In genomic region chr2:98514879-98515570, GRCh38 we compare ENCODE assay signal across 8 cellular contexts.
DNase-seq lines count a peak whose midpoint lies in the region; ATAC-seq and TF ChIP-seq lines count a peak whose summit lies in the region.

No MANE protein-coding gene starts in this region.

- H3K9me3 Mint-ChIP-seq in activated CD8-positive, alpha-beta memory T cell treated with anti-CD3 and anti-CD28 coated beads, Interleukin-2, amount 10 ng/mL, durations not matched to agents 7 days and 5 days (ENCODE audit: low read depth) = no peaks in the 10 kb centered on the region
- no peaks in the 10 kb centered on the region for H3K9me3 Mint-ChIP-seq in stimulated activated naive B cell treated with anti-CD40 and anti-IgM and Interleukin-4, amounts not matched to agents 10 μg/mL and 1 μg/mL and 100 μg/mL, for 72 hours

- no peak for TF ChIP-seq POLR2A in erythroblast (IDR thresholded peaks at IDR 0.05; ENCODE audit: low read length)

- H3K27me3 Mint-ChIP-seq in activated CD8-positive, alpha-beta memory T cell treated with anti-CD3 and anti-CD28 coated beads, Interleukin-2, amount 10 ng/mL, durations not matched to agents 7 days and 5 days = no peaks in the 10 kb centered on the region
- H3K27me3 Mint-ChIP-seq in stimulated activated naive B cell treated with anti-CD40 and anti-IgM and Interleukin-4, amounts not matched to agents 10 μg/mL and 1 μg/mL and 100 μg/mL, for 72 hours = no peaks in the 10 kb centered on the region

- H3K27ac Mint-ChIP-seq in activated CD8-positive, alpha-beta memory T cell treated with anti-CD3 and anti-CD28 coated beads, Interleukin-2, amount 10 ng/mL, durations not matched to agents 7 days and 5 days = peak overlapping the region; percentile 53
- peak overlapping the region; percentile 62 for H3K27ac Mint-ChIP-seq in stimulated activated naive B cell treated with anti-CD40 and anti-IgM and Interleukin-4, amounts not matched to agents 10 μg/mL and 1 μg/mL and 100 μg/mL, for 72 hours

- ATAC-seq in activated CD8-positive, alpha-beta memory T cell treated with anti-CD3 and anti-CD28 coated beads, Interleukin-2, amount 10 ng/mL, durations not matched to agents 7 days and 5 days = peak; percentile 75
- peak in 1 of 2 donors; percentile 61 for ATAC-seq in stimulated activated naive B cell treated with anti-CD40 and anti-IgM and Interleukin-4, amounts not matched to agents 10 μg/mL and 1 μg/mL and 100 μg/mL, for 72 hours (replicated peaks)
- ATAC-seq in HG03045 (IDR thresholded peaks at IDR 0.05; ENCODE audit: unreplicated experiment) (no peak), HG03025 (IDR thresholded peaks at IDR 0.05; ENCODE audit: low FRiP score, unreplicated experiment) (no peak), GM18873 (IDR thresholded peaks at IDR 0.05; ENCODE audit: low FRiP score, unreplicated experiment) (no peak)

- peak; percentile 53 for DNase-seq in activated CD8-positive, alpha-beta memory T cell treated with anti-CD3 and anti-CD28 coated beads, Interleukin-2, amount 10 ng/mL, durations not matched to agents 7 days and 5 days
- no peak for DNase-seq in activated CD8-positive, alpha-beta memory T cell treated with anti-CD3 and anti-CD28 coated beads, Interleukin-2, amount 50 U/mL, for 4 hours
- peak; percentile 64 for DNase-seq in OCI-M1 (lab: John Stamatoyannopoulos, UW)
- peak; percentile 62 to 72 for DNase-seq in erythroblast (lab: John Stamatoyannopoulos, UW)
- no peak for DNase-seq in stimulated activated naive B cell treated with anti-CD40 and anti-IgM and Interleukin-4, amounts not matched to agents 10 μg/mL and 1 μg/mL and 100 μg/mL, for 72 hours

- peaks cover 13% of the 10 kb centered on the region for H3K36me3 Mint-ChIP-seq in activated CD8-positive, alpha-beta memory T cell treated with anti-CD3 and anti-CD28 coated beads, Interleukin-2, amount 10 ng/mL, durations not matched to agents 7 days and 5 days
- peaks cover 2 to 5% of the 10 kb centered on the region in 2 donors for H3K36me3 Mint-ChIP-seq in stimulated activated naive B cell treated with anti-CD40 and anti-IgM and Interleukin-4, amounts not matched to agents 10 μg/mL and 1 μg/mL and 100 μg/mL, for 72 hours

- H3K4me3 Mint-ChIP-seq in activated CD8-positive, alpha-beta memory T cell treated with anti-CD3 and anti-CD28 coated beads, Interleukin-2, amount 10 ng/mL, durations not matched to agents 7 days and 5 days = no peak overlapping the region
- no peak overlapping the region for H3K4me3 Mint-ChIP-seq in stimulated activated naive B cell treated with anti-CD40 and anti-IgM and Interleukin-4, amounts not matched to agents 10 μg/mL and 1 μg/mL and 100 μg/mL, for 72 hours

- CTCF ChIA-PET in activated CD8-positive, alpha-beta memory T cell treated with anti-CD3 and anti-CD28 coated beads, Interleukin-2, amount 10 ng/mL, durations not matched to agents 7 days and 5 days (lab: Charles Lee) = interaction anchor here (1.0 to 2.0 kb wide), 8 partner anchors 7 to 102 kb away, joined by 3 to 6 read pairs (median 4); no protein-coding TSS in a partner anchor

- H3K4me1 Mint-ChIP-seq in activated CD8-positive, alpha-beta memory T cell treated with anti-CD3 and anti-CD28 coated beads, Interleukin-2, amount 10 ng/mL, durations not matched to agents 7 days and 5 days = peaks cover 78% of the 10 kb centered on the region
- H3K4me1 Mint-ChIP-seq in stimulated activated naive B cell treated with anti-CD40 and anti-IgM and Interleukin-4, amounts not matched to agents 10 μg/mL and 1 μg/mL and 100 μg/mL, for 72 hours = peaks cover 17 to 32% of the 10 kb centered on the region in 2 donors

Comparison
In these comparisons a context has a peak if more than half of its experiments do, and no peak if none do; other contexts are left out.
1. DNase-seq: peak in activated CD8-positive, alpha-beta memory T cell treated with anti-CD3 and anti-CD28 coated beads, Interleukin-2, amount 10 ng/mL, durations not matched to agents 7 days and 5 days (single experiment), OCI-M1 (single experiment) and erythroblast (2 of 2); none in activated CD8-positive, alpha-beta memory T cell treated with anti-CD3 and anti-CD28 coated beads, Interleukin-2, amount 50 U/mL, for 4 hours (single experiment) and stimulated activated naive B cell treated with anti-CD40 and anti-IgM and Interleukin-4, amounts not matched to agents 10 μg/mL and 1 μg/mL and 100 μg/mL, for 72 hours (single experiment).